Comparison of ENCODE assay signal across 8 cellular contexts in genomic region chrX:132631579-132632232, GRCh38.
A peak's percentile ranks its signal among the peaks of the same experiment; 100 is the strongest.
DNase-seq lines count a peak whose midpoint lies in the region; ATAC-seq and TF ChIP-seq lines count a peak whose summit lies in the region.

No MANE protein-coding gene starts in this region.

- DNase-seq in Daoy (ENCODE audit: low read depth), result peak; percentile 7
- peak; percentile 25 for DNase-seq in NCI-H345 treated with DMSO at 0.1 percent for 48 hours (lab: John Stamatoyannopoulos, UW; ENCODE audit: unreplicated experiment)
- DNase-seq in dorsolateral prefrontal cortex, result no peak
- peak in 7 of 9 donors; percentile 8 to 39 (median 27) for DNase-seq in naive thymus-derived CD4-positive, alpha-beta T cell
- DNase-seq in stimulated activated CD4-positive, alpha-beta T cell treated with anti-CD3 and anti-CD28 coated beads, Interleukin-1b, Interleukin-23, amount 100 ng/mL, for 48 hours, result no peak
- no peak for DNase-seq in posterior cingulate gyrus

- H3K27me3 ChIP-seq in dorsolateral prefrontal cortex, result peaks cover 0 to 89% (median 39%) of the 10 kb centered on the region in 45 donors
- H3K27me3 ChIP-seq in naive thymus-derived CD4-positive, alpha-beta T cell (ENCODE audit: control insufficient read depth in 2 of 2, insufficient read depth in 2 of 2, low read length in 2 of 2), result no peaks in the 10 kb centered on the region

- ATAC-seq in GM21529 (IDR thresholded peaks at IDR 0.05; ENCODE audit: unreplicated experiment) (peak; percentile 69), GM19328 (IDR thresholded peaks at IDR 0.05; ENCODE audit: unreplicated experiment) (no peak)
- peak; percentile 61 for ATAC-seq in naive thymus-derived CD4-positive, alpha-beta T cell

- H3K27me3 Mint-ChIP-seq in naive thymus-derived CD4-positive, alpha-beta T cell, result no peaks in the 10 kb centered on the region

- H3K27ac ChIP-seq in dorsolateral prefrontal cortex, result no peak overlapping the region
- no peak overlapping the region for H3K27ac ChIP-seq in naive thymus-derived CD4-positive, alpha-beta T cell (ENCODE audit: low read depth, low read length)

- no peaks in the 10 kb centered on the region for H3K36me3 ChIP-seq in naive thymus-derived CD4-positive, alpha-beta T cell (ENCODE audit: control insufficient read depth in 2 of 3, insufficient read depth in 3 of 3, low read length in 3 of 3)

- H3K4me1 Mint-ChIP-seq in naive thymus-derived CD4-positive, alpha-beta T cell, result peaks cover 0 to 1% (median 0%) of the 10 kb centered on the region in 7 donors

- no peaks in the 10 kb centered on the region for H3K36me3 Mint-ChIP-seq in naive thymus-derived CD4-positive, alpha-beta T cell

- no peak overlapping the region for H3K4me3 Mint-ChIP-seq in naive thymus-derived CD4-positive, alpha-beta T cell

- no peaks in the 10 kb centered on the region for H3K9me3 Mint-ChIP-seq in naive thymus-derived CD4-positive, alpha-beta T cell

- POLR2A ChIA-PET in naive thymus-derived CD4-positive, alpha-beta T cell (lab: Charles Lee), result no interaction called here

- intact Hi-C loops in dorsolateral prefrontal cortex (cut with DNase I), result loop anchor here in 1 of 2 donors (5.0 to 10.0 kb wide), 2 partner anchors 404 to 787 kb away; no protein-coding TSS in a partner anchor
- intact Hi-C loops in naive thymus-derived CD4-positive, alpha-beta T cell (cut with micrococcal nuclease), result loop anchor here (1.0 to 5.0 kb wide), 9 partner anchors 338 to 804 kb away; no protein-coding TSS in a partner anchor
- intact Hi-C loops in posterior cingulate gyrus (cut with DNase I), result loop anchor here (5.0 to 10.0 kb wide), 2 partner anchors 339 to 787 kb away; no protein-coding TSS in a partner anchor

- H3K4me3 ChIP-seq in dorsolateral prefrontal cortex, result no peak overlapping the region
- no peak overlapping the region for H3K4me3 ChIP-seq in naive thymus-derived CD4-positive, alpha-beta T cell (ENCODE audit: low read length)

- CTCF ChIA-PET in naive thymus-derived CD4-positive, alpha-beta T cell (lab: Charles Lee), result interaction anchor here (0.6 to 2.4 kb wide), 8 partner anchors 47 to 1665 kb away, joined by 3 to 7 read pairs (median 4); no protein-coding TSS in a partner anchor

- H3K27ac Mint-ChIP-seq in naive thymus-derived CD4-positive, alpha-beta T cell, result no peak overlapping the region

- no peaks in the 10 kb centered on the region for H3K4me1 ChIP-seq in naive thymus-derived CD4-positive, alpha-beta T cell (ENCODE audit: control insufficient read depth in 2 of 2, insufficient read depth in 2 of 2, low read length in 2 of 2)

- H3K9me3 ChIP-seq in naive thymus-derived CD4-positive, alpha-beta T cell (ENCODE audit: control insufficient read depth in 2 of 3, low read length in 3 of 3), result no peaks in the 10 kb centered on the region

- TF ChIP-seq CTCF in dorsolateral prefrontal cortex (IDR thresholded peaks at IDR 0.05 in 54 of 56, conservative IDR thresholded peaks at IDR 0.05 in 2 of 56; ENCODE audit: low read depth in 1 of 56, partially characterized antibody in 56 of 56), result peak in 53 of 56 donors; percentile 18 to 76 (median 53)

Comparison
In these comparisons a context has a peak if more than half of its experiments do, and no peak if none do; other contexts are left out.
1. DNase-seq: peak in Daoy (single experiment), NCI-H345 treated with DMSO at 0.1 percent for 48 hours (single experiment) and naive thymus-derived CD4-positive, alpha-beta T cell (7 of 9); none in dorsolateral prefrontal cortex (0 of 10), stimulated activated CD4-positive, alpha-beta T cell treated with anti-CD3 and anti-CD28 coated beads, Interleukin-1b, Interleukin-23, amount 100 ng/mL, for 48 hours (single experiment) and posterior cingulate gyrus (0 of 10).